1 cellular context compared by ENCODE assay signal in the genomic region with DNA sequence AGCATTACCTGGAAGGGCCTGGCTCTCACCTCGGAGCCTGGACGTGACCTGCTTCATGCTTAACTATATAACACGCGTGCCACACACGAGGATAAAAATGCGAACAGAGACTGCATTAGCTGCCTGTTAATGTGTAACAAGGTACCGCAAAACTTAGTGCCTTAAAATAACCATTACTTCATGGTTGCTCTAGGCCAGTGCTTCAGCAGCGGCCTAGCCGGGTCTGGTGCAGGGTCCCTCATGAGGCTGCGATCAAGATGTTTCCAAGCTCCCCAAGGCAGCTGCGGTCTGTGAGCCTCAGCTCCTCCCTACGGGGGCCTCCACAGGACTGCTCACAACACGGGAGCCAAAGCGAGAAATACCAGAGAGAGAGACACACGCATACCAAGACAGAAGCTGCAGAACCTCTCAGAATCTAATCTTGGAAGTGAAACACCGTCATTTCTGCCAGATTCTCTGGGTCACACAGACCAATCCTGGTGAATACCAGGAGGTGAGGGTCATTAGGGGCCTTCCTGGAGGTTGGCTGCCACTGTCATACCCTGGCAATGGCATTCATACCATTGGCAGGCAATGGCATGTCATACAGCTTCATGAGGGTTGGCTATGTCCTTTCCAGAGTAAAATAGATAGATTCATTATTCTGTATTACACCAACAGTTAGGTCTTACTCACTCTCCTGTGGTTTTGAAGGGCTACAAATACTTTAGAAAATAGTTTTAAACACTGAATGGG.
TF ChIP-seq lines count a peak whose summit lies in the region.

No MANE protein-coding gene starts in this region.

TF ChIP-seq in HepG2, 621 proteins besides CTCF, POLR2A, EP300 and RAD21 (continued from another document):
- TF ChIP-seq, protein P1, sequence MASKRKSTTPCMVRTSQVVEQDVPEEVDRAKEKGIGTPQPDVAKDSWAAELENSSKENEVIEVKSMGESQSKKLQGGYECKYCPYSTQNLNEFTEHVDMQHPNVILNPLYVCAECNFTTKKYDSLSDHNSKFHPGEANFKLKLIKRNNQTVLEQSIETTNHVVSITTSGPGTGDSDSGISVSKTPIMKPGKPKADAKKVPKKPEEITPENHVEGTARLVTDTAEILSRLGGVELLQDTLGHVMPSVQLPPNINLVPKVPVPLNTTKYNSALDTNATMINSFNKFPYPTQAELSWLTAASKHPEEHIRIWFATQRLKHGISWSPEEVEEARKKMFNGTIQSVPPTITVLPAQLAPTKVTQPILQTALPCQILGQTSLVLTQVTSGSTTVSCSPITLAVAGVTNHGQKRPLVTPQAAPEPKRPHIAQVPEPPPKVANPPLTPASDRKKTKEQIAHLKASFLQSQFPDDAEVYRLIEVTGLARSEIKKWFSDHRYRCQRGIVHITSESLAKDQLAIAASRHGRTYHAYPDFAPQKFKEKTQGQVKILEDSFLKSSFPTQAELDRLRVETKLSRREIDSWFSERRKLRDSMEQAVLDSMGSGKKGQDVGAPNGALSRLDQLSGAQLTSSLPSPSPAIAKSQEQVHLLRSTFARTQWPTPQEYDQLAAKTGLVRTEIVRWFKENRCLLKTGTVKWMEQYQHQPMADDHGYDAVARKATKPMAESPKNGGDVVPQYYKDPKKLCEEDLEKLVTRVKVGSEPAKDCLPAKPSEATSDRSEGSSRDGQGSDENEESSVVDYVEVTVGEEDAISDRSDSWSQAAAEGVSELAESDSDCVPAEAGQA (IDR thresholded peaks at IDR 0.05; ENCODE audit: low read depth): no peak
- TF ChIP-seq, protein P1 (CRISPR knock-in tag; IDR thresholded peaks at IDR 0.05; ENCODE audit: borderline replicate concordance): no peak
- TF ChIP-seq, protein P2, sequence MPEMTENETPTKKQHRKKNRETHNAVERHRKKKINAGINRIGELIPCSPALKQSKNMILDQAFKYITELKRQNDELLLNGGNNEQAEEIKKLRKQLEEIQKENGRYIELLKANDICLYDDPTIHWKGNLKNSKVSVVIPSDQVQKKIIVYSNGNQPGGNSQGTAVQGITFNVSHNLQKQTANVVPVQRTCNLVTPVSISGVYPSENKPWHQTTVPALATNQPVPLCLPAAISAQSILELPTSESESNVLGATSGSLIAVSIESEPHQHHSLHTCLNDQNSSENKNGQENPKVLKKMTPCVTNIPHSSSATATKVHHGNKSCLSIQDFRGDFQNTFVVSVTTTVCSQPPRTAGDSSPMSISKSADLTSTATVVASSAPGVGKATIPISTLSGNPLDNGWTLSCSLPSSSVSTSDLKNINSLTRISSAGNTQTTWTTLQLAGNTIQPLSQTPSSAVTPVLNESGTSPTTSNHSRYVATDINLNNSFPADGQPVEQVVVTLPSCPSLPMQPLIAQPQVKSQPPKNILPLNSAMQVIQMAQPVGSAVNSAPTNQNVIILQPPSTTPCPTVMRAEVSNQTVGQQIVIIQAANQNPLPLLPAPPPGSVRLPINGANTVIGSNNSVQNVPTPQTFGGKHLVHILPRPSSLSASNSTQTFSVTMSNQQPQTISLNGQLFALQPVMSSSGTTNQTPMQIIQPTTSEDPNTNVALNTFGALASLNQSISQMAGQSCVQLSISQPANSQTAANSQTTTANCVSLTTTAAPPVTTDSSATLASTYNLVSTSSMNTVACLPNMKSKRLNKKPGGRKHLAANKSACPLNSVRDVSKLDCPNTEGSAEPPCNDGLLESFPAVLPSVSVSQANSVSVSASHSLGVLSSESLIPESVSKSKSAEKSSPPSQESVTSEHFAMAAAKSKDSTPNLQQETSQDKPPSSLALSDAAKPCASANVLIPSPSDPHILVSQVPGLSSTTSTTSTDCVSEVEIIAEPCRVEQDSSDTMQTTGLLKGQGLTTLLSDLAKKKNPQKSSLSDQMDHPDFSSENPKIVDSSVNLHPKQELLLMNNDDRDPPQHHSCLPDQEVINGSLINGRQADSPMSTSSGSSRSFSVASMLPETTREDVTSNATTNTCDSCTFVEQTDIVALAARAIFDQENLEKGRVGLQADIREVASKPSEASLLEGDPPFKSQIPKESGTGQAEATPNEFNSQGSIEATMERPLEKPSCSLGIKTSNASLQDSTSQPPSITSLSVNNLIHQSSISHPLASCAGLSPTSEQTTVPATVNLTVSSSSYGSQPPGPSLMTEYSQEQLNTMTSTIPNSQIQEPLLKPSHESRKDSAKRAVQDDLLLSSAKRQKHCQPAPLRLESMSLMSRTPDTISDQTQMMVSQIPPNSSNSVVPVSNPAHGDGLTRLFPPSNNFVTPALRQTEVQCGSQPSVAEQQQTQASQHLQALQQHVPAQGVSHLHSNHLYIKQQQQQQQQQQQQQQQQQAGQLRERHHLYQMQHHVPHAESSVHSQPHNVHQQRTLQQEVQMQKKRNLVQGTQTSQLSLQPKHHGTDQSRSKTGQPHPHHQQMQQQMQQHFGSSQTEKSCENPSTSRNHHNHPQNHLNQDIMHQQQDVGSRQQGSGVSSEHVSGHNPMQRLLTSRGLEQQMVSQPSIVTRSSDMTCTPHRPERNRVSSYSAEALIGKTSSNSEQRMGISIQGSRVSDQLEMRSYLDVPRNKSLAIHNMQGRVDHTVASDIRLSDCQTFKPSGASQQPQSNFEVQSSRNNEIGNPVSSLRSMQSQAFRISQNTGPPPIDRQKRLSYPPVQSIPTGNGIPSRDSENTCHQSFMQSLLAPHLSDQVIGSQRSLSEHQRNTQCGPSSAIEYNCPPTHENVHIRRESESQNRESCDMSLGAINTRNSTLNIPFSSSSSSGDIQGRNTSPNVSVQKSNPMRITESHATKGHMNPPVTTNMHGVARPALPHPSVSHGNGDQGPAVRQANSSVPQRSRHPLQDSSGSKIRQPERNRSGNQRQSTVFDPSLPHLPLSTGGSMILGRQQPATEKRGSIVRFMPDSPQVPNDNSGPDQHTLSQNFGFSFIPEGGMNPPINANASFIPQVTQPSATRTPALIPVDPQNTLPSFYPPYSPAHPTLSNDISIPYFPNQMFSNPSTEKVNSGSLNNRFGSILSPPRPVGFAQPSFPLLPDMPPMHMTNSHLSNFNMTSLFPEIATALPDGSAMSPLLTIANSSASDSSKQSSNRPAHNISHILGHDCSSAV (CRISPR knock-in tag; IDR thresholded peaks at IDR 0.05; ENCODE audit: borderline replicate concordance): no peak
- TF ChIP-seq, protein P3, sequence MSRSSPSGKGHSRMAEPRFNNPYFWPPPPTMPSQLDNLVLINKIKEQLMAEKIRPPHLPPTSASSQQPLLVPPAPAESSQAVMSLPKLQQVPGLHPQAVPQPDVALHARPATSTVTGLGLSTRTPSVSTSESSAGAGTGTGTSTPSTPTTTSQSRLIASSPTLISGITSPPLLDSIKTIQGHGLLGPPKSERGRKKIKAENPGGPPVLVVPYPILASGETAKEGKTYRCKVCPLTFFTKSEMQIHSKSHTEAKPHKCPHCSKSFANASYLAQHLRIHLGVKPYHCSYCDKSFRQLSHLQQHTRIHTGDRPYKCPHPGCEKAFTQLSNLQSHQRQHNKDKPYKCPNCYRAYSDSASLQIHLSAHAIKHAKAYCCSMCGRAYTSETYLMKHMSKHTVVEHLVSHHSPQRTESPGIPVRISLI (CRISPR knock-in tag; IDR thresholded peaks at IDR 0.05; ENCODE audit: borderline replicate concordance): 0 out of 2 replicates have a peak, but pooled peaks have one; percentile 30
- TF ChIP-seq MYC (CRISPR knock-in tag; IDR thresholded peaks at IDR 0.05; ENCODE audit: borderline replicate concordance) (0 out of 2 replicates have a peak, but pooled peaks have one; percentile 7), ZNF501 (CRISPR knock-in tag; IDR thresholded peaks at IDR 0.05) (0 out of 2 replicates have a peak, but pooled peaks have one; percentile 30)
